ENCODE assay signal across 10 cellular contexts in genomic region chr19:6963937-6964336, GRCh38. TPM values are rescaled to one million over a fixed set of nuclear protein-coding genes. Genes with fewer than 3 reads are reported as not detected.
A peak's percentile ranks its signal among the peaks of the same experiment; 100 is the strongest.
DNase-seq lines count a peak whose midpoint lies in the region; ATAC-seq and TF ChIP-seq lines count a peak whose summit lies in the region.
"Had no signal": no experiment of that assay in that cellular context is flagged by ENCODE, and none has a peak within 500 bp of the region (broad histone marks: within the 10 kb centered on the region; RNA-seq: fewer than 3 reads in every experiment).

No MANE protein-coding gene starts in this region.

- no peak overlapping the region for H3K27ac Mint-ChIP-seq in activated naive CD8-positive, alpha-beta T cell treated with anti-CD3 and anti-CD28 coated beads for 36 hours
- H3K27ac Mint-ChIP-seq: brain had no signal

- no peak overlapping the region for H3K4me3 ChIP-seq in GM12864 (ENCODE audit: low read depth, low read length)
- H3K4me3 ChIP-seq in Peyer's patch = no peak overlapping the region

- TF ChIP-seq POLR2A in Peyer's patch (IDR thresholded peaks at IDR 0.05) = no peak

- H3K27me3 ChIP-seq in Peyer's patch = no peaks in the 10 kb centered on the region

- H3K4me1 ChIP-seq in Peyer's patch = no peaks in the 10 kb centered on the region

- no peaks in the 10 kb centered on the region for H3K36me3 Mint-ChIP-seq in activated naive CD8-positive, alpha-beta T cell treated with anti-CD3 and anti-CD28 coated beads for 36 hours
- H3K36me3 Mint-ChIP-seq: brain had no signal

- no peaks in the 10 kb centered on the region for H3K9me3 Mint-ChIP-seq in activated naive CD8-positive, alpha-beta T cell treated with anti-CD3 and anti-CD28 coated beads for 36 hours

- TF ChIP-seq CTCF in GM12864 (IDR thresholded peaks at IDR 0.05; ENCODE audit: low read depth, low read length, missing control alignments) = peak; percentile 64
- peak in 5 of 6 experiments; percentile 8 to 43 (median 25) for TF ChIP-seq CTCF in Peyer's patch (IDR thresholded peaks at IDR 0.05)

- no peak overlapping the region for H3K27ac ChIP-seq in Peyer's patch

- H3K27me3 Mint-ChIP-seq in activated naive CD8-positive, alpha-beta T cell treated with anti-CD3 and anti-CD28 coated beads for 36 hours = no peaks in the 10 kb centered on the region

- no peak overlapping the region for H3K4me3 Mint-ChIP-seq in activated naive CD8-positive, alpha-beta T cell treated with anti-CD3 and anti-CD28 coated beads for 36 hours
- H3K4me3 Mint-ChIP-seq: brain had no signal

- no peaks in the 10 kb centered on the region for H3K36me3 ChIP-seq in Peyer's patch

- no peak for DNase-seq in GM12864 (ENCODE audit: low read depth)
- peak in 2 of 3 donors; percentile 25 to 56 for DNase-seq in Peyer's patch
- DNase-seq in activated naive CD8-positive, alpha-beta T cell treated with anti-CD3 and anti-CD28 coated beads for 36 hours = peak; percentile 9
- DNase-seq in stimulated activated CD4-positive, alpha-beta T cell treated with anti-CD3 and anti-CD28 coated beads, Interleukin-15, amount 100 ng/mL, for 24 hours = peak; percentile 64
- no peak for DNase-seq in DMS114 treated with DMSO at 0.1 percent for 48 hours (lab: John Stamatoyannopoulos, UW; ENCODE audit: unreplicated experiment)
- DNase-seq in NCI-H2227 treated with DMSO at 0.1 percent for 48 hours (lab: John Stamatoyannopoulos, UW) = no peak
- DNase-seq in NOMO-1 treated with dmso at 0.1 percent for 144 hours (lab: John Stamatoyannopoulos, UW; ENCODE audit: unreplicated experiment) = no peak
- DNase-seq: NCI-H2081 treated with DMSO at 0.1 percent for 48 hours had no signal

- no peaks in the 10 kb centered on the region for H3K9me3 ChIP-seq in Peyer's patch

- ATAC-seq in GM21367 (IDR thresholded peaks at IDR 0.05; ENCODE audit: unreplicated experiment) = no peak

- peaks cover 4% of the 10 kb centered on the region for H3K4me1 Mint-ChIP-seq in activated naive CD8-positive, alpha-beta T cell treated with anti-CD3 and anti-CD28 coated beads for 36 hours
- H3K4me1 Mint-ChIP-seq: brain had no signal

RNA-seq across cellular contexts. Expression of gene MBD3L2B, which starts 57.3 kb away (rescaled TPM):
- total RNA-seq in Peyer's patch = not detected
- not detected for total RNA-seq in activated naive CD8-positive, alpha-beta T cell treated with anti-CD3 and anti-CD28 coated beads for 36 hours

Comparison
In these comparisons a context has a peak if more than half of its experiments do, and no peak if none do; other contexts are left out.
1. DNase-seq: peak in Peyer's patch (2 of 3), activated naive CD8-positive, alpha-beta T cell treated with anti-CD3 and anti-CD28 coated beads for 36 hours (single experiment) and stimulated activated CD4-positive, alpha-beta T cell treated with anti-CD3 and anti-CD28 coated beads, Interleukin-15, amount 100 ng/mL, for 24 hours (single experiment); none in GM12864 (single experiment), DMS114 treated with DMSO at 0.1 percent for 48 hours (single experiment), NCI-H2227 treated with DMSO at 0.1 percent for 48 hours (single experiment) and NOMO-1 treated with dmso at 0.1 percent for 144 hours (single experiment).